Comparison of ENCODE assay signal across 18 cellular contexts in genomic region chr6:37218061-37218460, GRCh38. TPM values are rescaled to one million over a fixed set of nuclear protein-coding genes. Genes with fewer than 3 reads are reported as not detected.
DNase-seq lines count a peak whose midpoint lies in the region; ATAC-seq and TF ChIP-seq lines count a peak whose summit lies in the region.
"Had no signal": no experiment of that assay in that cellular context is flagged by ENCODE, and none has a peak within 500 bp of the region (broad histone marks: within the 10 kb centered on the region; RNA-seq: fewer than 3 reads in every experiment).

No MANE protein-coding gene starts in this region.

- peaks cover 0 to 4% of the 10 kb centered on the region in 2 donors for H3K4me1 ChIP-seq in right atrium auricular region

- no peak overlapping the region for H3K4me3 Mint-ChIP-seq in osteocyte (ENCODE audit: unreplicated experiment)
- H3K4me3 Mint-ChIP-seq: CD8-positive, alpha-beta T cell; IgD-negative memory B cell had no signal

- no peaks in the 10 kb centered on the region for H3K27me3 Mint-ChIP-seq in osteocyte (ENCODE audit: unreplicated experiment)
- H3K27me3 Mint-ChIP-seq: IgD-negative memory B cell had no signal

- H3K27me3 ChIP-seq in right atrium auricular region: no peaks in the 10 kb centered on the region

- intact Hi-C loops in Right ventricle myocardium inferior (cut with DNase I): loop anchor here (10.0 kb wide), 1 partner anchor 453 kb away; no protein-coding TSS in a partner anchor

- no peaks in the 10 kb centered on the region for H3K9me3 Mint-ChIP-seq in osteocyte (ENCODE audit: unreplicated experiment)
- H3K9me3 Mint-ChIP-seq: CD8-positive, alpha-beta T cell; IgD-negative memory B cell had no signal

- H3K9me3 ChIP-seq in right atrium auricular region: no peaks in the 10 kb centered on the region
- H3K9me3 ChIP-seq: HAP-1 had no signal

- H3K36me3 ChIP-seq in right atrium auricular region: no peaks in the 10 kb centered on the region
- H3K36me3 ChIP-seq: HAP-1 had no signal

- TF ChIP-seq CTCF in right atrium auricular region (IDR thresholded peaks at IDR 0.05) (no peak), osteocyte (IDR thresholded peaks at IDR 0.05) (no peak)

- H3K4me3 ChIP-seq in right atrium auricular region: no peak overlapping the region
- H3K4me3 ChIP-seq: GM12878, GM23248, HAP-1 had no signal

- H3K27ac ChIP-seq in right atrium auricular region: no peak overlapping the region
- H3K27ac ChIP-seq: GM23248 had no signal

- peak; percentile 11 for DNase-seq in NCI-H2227 (lab: John Stamatoyannopoulos, UW; ENCODE audit: unreplicated experiment)
- no peak for DNase-seq in NCI-H2227 treated with DMSO at 0.1 percent for 48 hours (lab: John Stamatoyannopoulos, UW)
- DNase-seq in right atrium auricular region (ENCODE audit: low spot score): peak; percentile 32
- no peak for DNase-seq in Right ventricle myocardium inferior (ENCODE audit: missing footprints)
- DNase-seq in NCI-H2029 treated with DMSO at 0.1 percent for 48 hours (lab: John Stamatoyannopoulos, UW): peak; percentile 33
- no peak for DNase-seq in osteocyte (ENCODE audit: extremely low spot score, unreplicated experiment)
- DNase-seq: ACHN; Calu3; CD8-positive, alpha-beta T cell; DND-41; EL; GM23248; KG1 had no signal

- peaks cover 11% of the 10 kb centered on the region for H3K4me1 Mint-ChIP-seq in osteocyte (ENCODE audit: unreplicated experiment)

- H3K27ac Mint-ChIP-seq in osteocyte (ENCODE audit: unreplicated experiment): no peak overlapping the region
- H3K27ac Mint-ChIP-seq: CD8-positive, alpha-beta T cell had no signal

- no peaks in the 10 kb centered on the region for H3K36me3 Mint-ChIP-seq in osteocyte (ENCODE audit: unreplicated experiment)
- H3K36me3 Mint-ChIP-seq: CD8-positive, alpha-beta T cell; IgD-negative memory B cell had no signal

- ATAC-seq in Right ventricle myocardium inferior: no peak
- ATAC-seq in GM18907 (IDR thresholded peaks at IDR 0.05; ENCODE audit: unreplicated experiment): no peak
- ATAC-seq: CD8-positive, alpha-beta T cell; GM12878; HepG2 had no signal

RNA-seq across cellular contexts. Expression of gene TBC1D22B, which starts 39.5 kb away (rescaled TPM):
- total RNA-seq in right atrium auricular region (1 to 10 TPM; 7.5 to 9.8 TPM), Right ventricle myocardium inferior (6.3 TPM), osteocyte (13.5 and 13.8 TPM in 2 replicates)

RNA-seq across cellular contexts. Expression of gene TMEM217, which starts 39.9 kb away (rescaled TPM):
- 1 to 10 TPM; 1.3 to 1.4 TPM for total RNA-seq in right atrium auricular region
- 0.30 TPM for total RNA-seq in Right ventricle myocardium inferior
- total RNA-seq in osteocyte: 3.5 and 5.0 TPM in 2 replicates

RNA-seq across cellular contexts. Expression of gene PIM1, which starts 48.1 kb away (rescaled TPM):
- 10 to 100 TPM; 28.0 to 46.2 TPM for total RNA-seq in right atrium auricular region
- 27.8 TPM for total RNA-seq in Right ventricle myocardium inferior
- 8.9 and 12.8 TPM in 2 replicates for total RNA-seq in osteocyte

Comparison
In these comparisons a context has a peak if more than half of its experiments do, and no peak if none do; other contexts are left out.
1. DNase-seq: peak in NCI-H2227 (single experiment), right atrium auricular region (single experiment) and NCI-H2029 treated with DMSO at 0.1 percent for 48 hours (single experiment); none in NCI-H2227 treated with DMSO at 0.1 percent for 48 hours (single experiment), Right ventricle myocardium inferior (single experiment) and osteocyte (single experiment).